Comparison of ENCODE assay signal across 11 cellular contexts in the genomic region with DNA sequence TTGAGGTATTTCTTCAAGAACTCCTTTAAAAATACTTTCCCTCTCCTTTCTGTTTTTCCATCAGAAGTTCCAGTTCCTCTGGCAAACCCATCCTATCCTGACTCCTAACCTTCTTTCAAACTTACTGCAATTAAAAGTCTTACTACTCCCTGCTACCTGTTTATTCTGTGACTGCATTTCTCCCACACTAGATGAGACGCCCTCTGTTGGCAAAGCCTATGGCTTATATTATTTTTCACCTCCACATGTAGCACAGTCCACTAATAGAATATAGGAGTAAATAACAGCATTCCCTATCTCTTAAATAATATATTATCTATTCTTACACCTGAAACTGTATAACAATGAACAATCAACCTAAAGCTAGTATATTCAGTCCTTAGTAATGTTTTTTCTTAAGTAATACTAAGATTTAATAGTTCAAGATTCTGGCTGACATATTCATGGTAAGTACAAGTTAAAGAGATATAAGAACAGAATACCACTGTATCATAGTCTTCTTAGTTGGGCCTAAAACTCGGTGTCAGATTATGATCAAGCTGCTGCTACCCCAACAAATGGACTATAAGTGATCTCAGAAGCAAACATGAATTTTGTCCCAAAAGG. TPM values are rescaled to one million over a fixed set of nuclear protein-coding genes. Genes with fewer than 3 reads are reported as not detected.
DNase-seq lines count a peak whose midpoint lies in the region; ATAC-seq, FAIRE-seq and TF ChIP-seq lines count a peak whose summit lies in the region.
"Had no signal": no experiment of that assay in that cellular context is flagged by ENCODE, and none has a peak within 500 bp of the region (broad histone marks: within the 10 kb centered on the region; RNA-seq: fewer than 3 reads in every experiment).

No MANE protein-coding gene starts in this region.

- H3K4me1 Mint-ChIP-seq in T-helper 17 cell = peaks cover 19% of the 10 kb centered on the region

- CTCF ChIA-PET in HEK293T (lab: Yijun Ruan, JAX) = no interaction called here

- peak; percentile 54 for TF ChIP-seq CTCF in D721Med (IDR thresholded peaks at IDR 0.05; ENCODE audit: insufficient read depth, missing control alignments)
- TF ChIP-seq CTCF in kidney epithelial cell (IDR thresholded peaks at IDR 0.05; ENCODE audit: insufficient read depth, low read length, poor library complexity, severe bottlenecking) = peak; percentile 32

- no peaks in the 10 kb centered on the region for H3K27me3 ChIP-seq in kidney epithelial cell (ENCODE audit: control insufficient read depth, insufficient read depth, low read length)
- H3K27me3 ChIP-seq: SJSA1 had no signal

- DNase-seq in D721Med (ENCODE audit: insufficient read length, low spot score) = no peak
- DNase-seq in HEK293T (ENCODE audit: extremely low spot score) = peak; percentile 27
- DNase-seq in T-helper 17 cell = no peak
- no peak for DNase-seq in kidney epithelial cell (ENCODE audit: low read depth)
- DNase-seq in midbrain (lab: John Stamatoyannopoulos, UW) = no peak
- no peak for DNase-seq in NCI-H2029 (lab: John Stamatoyannopoulos, UW)
- DNase-seq: immature natural killer cell had no signal

- no peaks in the 10 kb centered on the region for H3K9me3 ChIP-seq in T-helper 17 cell (ENCODE audit: control insufficient read depth, low read length, poor library complexity, severe bottlenecking)
- H3K9me3 ChIP-seq: SJSA1 had no signal

- peak overlapping the region; percentile 70 for H3K27ac Mint-ChIP-seq in T-helper 17 cell
- H3K27ac Mint-ChIP-seq: activated naive CD8-positive, alpha-beta T cell had no signal

- H3K36me3 Mint-ChIP-seq in T-helper 17 cell (ENCODE audit: low read depth) = peaks cover 2% of the 10 kb centered on the region

- POLR2A ChIA-PET in HEK293T (lab: Yijun Ruan, JAX) = no interaction called here

- FAIRE-seq in D721Med (lab: Jason Lieb, UNC) = peak; percentile 85

- H3K4me3 Mint-ChIP-seq in T-helper 17 cell = no peak overlapping the region
- H3K4me3 Mint-ChIP-seq: activated naive CD8-positive, alpha-beta T cell; immature natural killer cell had no signal

- H3K4me3 ChIP-seq in kidney epithelial cell (ENCODE audit: low read depth, low read length) = no peak overlapping the region
- H3K4me3 ChIP-seq: SJSA1 had no signal

- ATAC-seq in T-helper 17 cell (peak; percentile 36), GM19328 (IDR thresholded peaks at IDR 0.05; ENCODE audit: unreplicated experiment) (no peak), GM21529 (IDR thresholded peaks at IDR 0.05; ENCODE audit: unreplicated experiment) (no peak)

- H3K36me3 ChIP-seq in kidney epithelial cell (ENCODE audit: control insufficient read depth, insufficient read depth, low read length) = no peaks in the 10 kb centered on the region
- H3K36me3 ChIP-seq: SJSA1 had no signal

- H3K27me3 Mint-ChIP-seq in T-helper 17 cell = no peaks in the 10 kb centered on the region
- H3K27me3 Mint-ChIP-seq: activated naive CD8-positive, alpha-beta T cell had no signal

TF ChIP-seq in HEK293T, 16 proteins besides CTCF, POLR2A, EP300 and RAD21:
- TF ChIP-seq TARDBP (IDR thresholded peaks at IDR 0.05) (no peak), CTBP1 (IDR thresholded peaks at IDR 0.05; ENCODE audit: borderline replicate concordance) (no peak), NFRKB (IDR thresholded peaks at IDR 0.05) (no peak), ELF4 (IDR thresholded peaks at IDR 0.05) (no peak), ZNF384 (IDR thresholded peaks at IDR 0.05) (no peak), FOXK2 (IDR thresholded peaks at IDR 0.05) (no peak), BHLHE40 (IDR thresholded peaks at IDR 0.05; ENCODE audit: borderline replicate concordance) (no peak)
- TF ChIP-seq, protein P1, sequence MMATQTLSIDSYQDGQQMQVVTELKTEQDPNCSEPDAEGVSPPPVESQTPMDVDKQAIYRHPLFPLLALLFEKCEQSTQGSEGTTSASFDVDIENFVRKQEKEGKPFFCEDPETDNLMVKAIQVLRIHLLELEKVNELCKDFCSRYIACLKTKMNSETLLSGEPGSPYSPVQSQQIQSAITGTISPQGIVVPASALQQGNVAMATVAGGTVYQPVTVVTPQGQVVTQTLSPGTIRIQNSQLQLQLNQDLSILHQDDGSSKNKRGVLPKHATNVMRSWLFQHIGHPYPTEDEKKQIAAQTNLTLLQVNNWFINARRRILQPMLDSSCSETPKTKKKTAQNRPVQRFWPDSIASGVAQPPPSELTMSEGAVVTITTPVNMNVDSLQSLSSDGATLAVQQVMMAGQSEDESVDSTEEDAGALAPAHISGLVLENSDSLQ (IDR thresholded peaks at IDR 0.05) = no peak

RNA-seq across cellular contexts. Expression of a gene that starts 54.8 kb away (rescaled TPM):
- total RNA-seq in T-helper 17 cell (10 to 100 TPM; 46.6 to 49.1 TPM), kidney epithelial cell (27.5 and 33.0 TPM in 2 replicates)
